Comparison of ENCODE assay signal across 22 cellular contexts in genomic region chr17:49692751-49693150, GRCh38. TPM values are rescaled to one million over a fixed set of nuclear protein-coding genes. Genes with fewer than 3 reads are reported as not detected.
DNase-seq lines count a peak whose midpoint lies in the region; ATAC-seq, FAIRE-seq and TF ChIP-seq lines count a peak whose summit lies in the region.
"Had no signal": no experiment of that assay in that cellular context is flagged by ENCODE, and none has a peak within 500 bp of the region (broad histone marks: within the 10 kb centered on the region; RNA-seq: fewer than 3 reads in every experiment).

No MANE protein-coding gene starts in this region.

- H3K23me2 ChIP-seq in H1 (ENCODE audit: low read depth, low read length) = no peaks in the 10 kb centered on the region

- H3K4me1 ChIP-seq in right atrium auricular region (peaks cover 0 to 43% of the 10 kb centered on the region in 2 donors), H1 (replicated peaks in 1 of 4; ENCODE audit: control insufficient read depth in 3 of 4, insufficient read depth in 4 of 4, low read length in 3 of 4) (peaks cover 0 to 2% (median 0%) of the 10 kb centered on the region in 4 experiments; a peak in 3 of 7 replicates), neural progenitor cell (peaks cover 8% of the 10 kb centered on the region), uterus (peaks cover 9 to 12% of the 10 kb centered on the region in 2 donors)

- H3K9me3 Mint-ChIP-seq in neural progenitor cell = no peaks in the 10 kb centered on the region
- H3K9me3 Mint-ChIP-seq: activated T-helper 17 cell treated with anti-CD3 and anti-CD28 coated beads, Interleukin-2, amount 50 U/mL, for 72 hours had no signal

- H3K36me3 Mint-ChIP-seq in neural progenitor cell = no peaks in the 10 kb centered on the region

- no peak overlapping the region for H3K4me3 ChIP-seq in right atrium auricular region
- no peak overlapping the region; a peak in 1 of 8 replicates for H3K4me3 ChIP-seq in H1 (ENCODE audit: extremely low read depth in 1 of 4, insufficient read depth in 2 of 4, low read depth in 3 of 4, low read length in 4 of 4)
- H3K4me3 ChIP-seq in neural progenitor cell = no peak overlapping the region
- no peak overlapping the region for H3K4me3 ChIP-seq in uterus
- H3K4me3 ChIP-seq: BLaER1 treated with 17β-estradiol and CSF1 and Interleukin-3, amounts not matched to agents 10 nM and 100 nM; body of pancreas; SK-N-MC had no signal

- no peak overlapping the region for H3K23ac ChIP-seq in H1 (ENCODE audit: insufficient read length)

- WGBS in H1 (ENCODE audit: extremely low coverage in 1 of 2, insufficient coverage in 1 of 2, insufficient read length in 1 of 2, insufficient replicate concordance in 2 of 2, low coverage in 1 of 2, low lambda C conversion rate in 2 of 2, missing lambda C conversion rate in 1 of 2), 2 experiments = 86% methylated on average over 4 of the region's 4 CpGs; no CpG with 5 or more reads in 1 of the 2 experiments

- H3K56ac ChIP-seq in H1 (replicated peaks; ENCODE audit: insufficient read length, low read depth, low read length) = no peak overlapping the region

- no peak for ATAC-seq in Right ventricle myocardium superior (ENCODE audit: poor library complexity)
- ATAC-seq: activated T-helper 17 cell treated with anti-CD3 and anti-CD28 coated beads, Interleukin-2, amount 50 U/mL, for 72 hours; body of pancreas; left ventricle myocardium superior; T-helper 17 cell had no signal

- no peaks in the 10 kb centered on the region for H3K9me3 ChIP-seq in right atrium auricular region
- H3K9me3 ChIP-seq in H1 (ENCODE audit: insufficient read depth in 2 of 2, low read depth in 1 of 2, low read length in 1 of 2) = no peaks in the 10 kb centered on the region
- H3K9me3 ChIP-seq in neural progenitor cell (ENCODE audit: low read depth) = no peaks in the 10 kb centered on the region
- H3K9me3 ChIP-seq in uterus = no peaks in the 10 kb centered on the region
- H3K9me3 ChIP-seq: BLaER1 treated with 17β-estradiol and CSF1 and Interleukin-3, amounts not matched to agents 10 nM and 100 nM; body of pancreas had no signal

- no peak for TF ChIP-seq RAD21 in H1 (IDR thresholded peaks at IDR 0.05 in 1 of 2, conservative IDR thresholded peaks at IDR 0.05 in 1 of 2; ENCODE audit: low read depth in 2 of 2, low read length in 2 of 2)

- no peaks in the 10 kb centered on the region for H4K20me1 ChIP-seq in H1 (replicated peaks in 1 of 2; ENCODE audit: control insufficient read depth in 1 of 2, insufficient read depth in 2 of 2, low read length in 2 of 2)
- H4K20me1 ChIP-seq in neural progenitor cell (ENCODE audit: low read depth) = no peaks in the 10 kb centered on the region
- H4K20me1 ChIP-seq: BLaER1 treated with 17β-estradiol and CSF1 and Interleukin-3, amounts not matched to agents 10 nM and 100 nM had no signal

- POLR2A ChIA-PET in H1 (lab: Charles Lee; ENCODE audit: partially characterized antibody) = no interaction called here

- no peak overlapping the region for H2BK120ac ChIP-seq in H1 (replicated peaks; ENCODE audit: low read depth, low read length)

- TF ChIP-seq POLR2A in H1 (IDR thresholded peaks at IDR 0.05; ENCODE audit: control extremely low read depth in 1 of 2, low read depth in 2 of 2, low read length in 2 of 2) (no peak), uterus (IDR thresholded peaks at IDR 0.05) (no peak)

- CTCF ChIA-PET in H1 (lab: Charles Lee; ENCODE audit: partially characterized antibody) = interaction anchor here (0.7 to 19.2 kb wide), 3 partner anchors 122 to 283 kb away, joined by 4 to 228 read pairs (median 32); no protein-coding TSS in a partner anchor

- H2BK5ac ChIP-seq in H1 (ENCODE audit: low read depth, low read length) = no peak overlapping the region

- no peak overlapping the region for H3K4ac ChIP-seq in H1 (replicated peaks; ENCODE audit: insufficient read length, low read depth, low read length)

- no peak overlapping the region for H4K5ac ChIP-seq in H1 (ENCODE audit: insufficient read length, low read depth, low read length)

- H2BK20ac ChIP-seq in H1 (ENCODE audit: low read length) = no peak overlapping the region

- no peak for DNase-seq in right atrium auricular region (ENCODE audit: low spot score)
- no peak for DNase-seq in Right ventricle myocardium superior
- no peak for DNase-seq in H1 (ENCODE audit: low read depth in 1 of 2, low spot score in 2 of 2)
- DNase-seq in neural progenitor cell (ENCODE audit: low spot score) = no peak
- DNase-seq in uterus = no peak
- DNase-seq in kidney tubule cell (ENCODE audit: low spot score) = no peak
- no peak for DNase-seq in NCI-H187 treated with DMSO at 0.1 percent for 48 hours (lab: John Stamatoyannopoulos, UW)
- DNase-seq in NCI-H69 (lab: John Stamatoyannopoulos, UW) = no peak
- DNase-seq: activated CD4-positive, alpha-beta T cell treated with anti-CD3 and anti-CD28 coated beads for 48 hours; body of pancreas; Calu3; EL; left ventricle myocardium superior; NCI-H1694 treated with DMSO at 0.1 percent for 48 hours; NCI-H526 treated with DMSO at 0.1 percent for 48 hours; T-helper 17 cell had no signal

- no peaks in the 10 kb centered on the region for H3K36me3 ChIP-seq in right atrium auricular region
- H3K36me3 ChIP-seq in H1 (ENCODE audit: control insufficient read depth in 2 of 4, insufficient read depth in 4 of 4, low read length in 3 of 4) = no peaks in the 10 kb centered on the region
- H3K36me3 ChIP-seq in neural progenitor cell = no peaks in the 10 kb centered on the region
- H3K36me3 ChIP-seq in uterus = no peaks in the 10 kb centered on the region
- H3K36me3 ChIP-seq: BLaER1 treated with 17β-estradiol and CSF1 and Interleukin-3, amounts not matched to agents 10 nM and 100 nM had no signal

- H3K4me2 ChIP-seq in H1 (ENCODE audit: insufficient read depth in 1 of 2, low read depth in 2 of 2, low read length in 2 of 2) (no peak overlapping the region), neural progenitor cell (no peak overlapping the region)

- no peak overlapping the region for H3K4me3 Mint-ChIP-seq in neural progenitor cell
- H3K4me3 Mint-ChIP-seq: activated naive CD8-positive, alpha-beta T cell; activated T-helper 17 cell treated with anti-CD3 and anti-CD28 coated beads, Interleukin-2, amount 50 U/mL, for 72 hours; T-helper 17 cell had no signal

- H3K27ac Mint-ChIP-seq in neural progenitor cell = peak overlapping the region; percentile 86
- H3K27ac Mint-ChIP-seq: activated naive CD8-positive, alpha-beta T cell; activated T-helper 17 cell treated with anti-CD3 and anti-CD28 coated beads, Interleukin-2, amount 50 U/mL, for 72 hours; T-helper 17 cell had no signal

- H4K91ac ChIP-seq in H1 (replicated peaks; ENCODE audit: insufficient read length, low read length) = no peak overlapping the region

- H3K79me2 ChIP-seq in H1 (ENCODE audit: control insufficient read depth in 1 of 2, insufficient read depth in 2 of 2, low read length in 2 of 2) (no peaks in the 10 kb centered on the region), neural progenitor cell (ENCODE audit: low read depth) (no peaks in the 10 kb centered on the region)

- peaks cover 7% of the 10 kb centered on the region for H3K4me1 Mint-ChIP-seq in neural progenitor cell

- H3F3A ChIP-seq in neural progenitor cell (ENCODE audit: low read depth) = peaks cover 10% of the 10 kb centered on the region

- no peak overlapping the region for H3K18ac ChIP-seq in H1 (ENCODE audit: extremely low read depth, low read length)

- no peak overlapping the region for H3K14ac ChIP-seq in H1 (ENCODE audit: insufficient read length)

- H2BK12ac ChIP-seq in H1 (ENCODE audit: low read depth, low read length) = no peak overlapping the region

- H2AK5ac ChIP-seq in H1 (ENCODE audit: low read depth, low read length) = no peak overlapping the region

- H2BK15ac ChIP-seq in H1 (ENCODE audit: low read length) = 0 out of 2 replicates have a peak overlapping the region, but pooled peaks have one; percentile 24

- H3K9ac ChIP-seq in H1 (replicated peaks in 1 of 4; ENCODE audit: extremely low read depth in 1 of 4, low read depth in 3 of 4, low read length in 3 of 4) = no peak overlapping the region
- H3K9ac ChIP-seq in neural progenitor cell = no peak overlapping the region
- H3K9ac ChIP-seq: BLaER1 treated with 17β-estradiol and CSF1 and Interleukin-3, amounts not matched to agents 10 nM and 100 nM had no signal

- TF ChIP-seq EP300 in H1 (IDR thresholded peaks at IDR 0.05; ENCODE audit: borderline replicate concordance in 1 of 2, low read depth in 2 of 2, low read length in 2 of 2) = no peak

- TF ChIP-seq CTCF in right atrium auricular region (IDR thresholded peaks at IDR 0.05) (no peak), H1 (IDR thresholded peaks at IDR 0.05; ENCODE audit: control extremely low read depth in 1 of 3, insufficient read depth in 1 of 3, low read depth in 1 of 3, low read length in 3 of 3) (no peak), neural progenitor cell (IDR thresholded peaks at IDR 0.05) (no peak), uterus (IDR thresholded peaks at IDR 0.05) (no peak)

- H2AFZ ChIP-seq in H1 (ENCODE audit: low read length) (no peak overlapping the region), neural progenitor cell (replicated peaks) (no peak overlapping the region)

- H3K27ac ChIP-seq in right atrium auricular region (peak overlapping the region; percentile 76 to 93), H1 (ENCODE audit: low read depth, low read length) (no peak overlapping the region), neural progenitor cell (no peak overlapping the region), uterus (peak overlapping the region; percentile 90 to 95)
- H3K27ac ChIP-seq: BLaER1 treated with 17β-estradiol and CSF1 and Interleukin-3, amounts not matched to agents 10 nM and 100 nM; body of pancreas; SK-N-MC had no signal

- no peak overlapping the region for H4K8ac ChIP-seq in H1 (ENCODE audit: extremely low read depth, insufficient read depth, low read length)

- FAIRE-seq in H1 (lab: Jason Lieb, UNC) = no peak
- FAIRE-seq: endometrium, H54 had no signal

- peaks cover 10% of the 10 kb centered on the region for H3K27me3 Mint-ChIP-seq in neural progenitor cell (ENCODE audit: insufficient read depth, low read depth)
- H3K27me3 Mint-ChIP-seq: activated naive CD8-positive, alpha-beta T cell; activated T-helper 17 cell treated with anti-CD3 and anti-CD28 coated beads, Interleukin-2, amount 50 U/mL, for 72 hours; T-helper 17 cell had no signal

- no peaks in the 10 kb centered on the region for H3K79me1 ChIP-seq in H1 (ENCODE audit: low read depth, low read length)

- intact Hi-C loops in Right ventricle myocardium superior (cut with DNase I) (no loop called here), uterus (cut with DNase I; ENCODE audit: low total_unique reads) (no loop called here)

- no peaks in the 10 kb centered on the region for H3K27me3 ChIP-seq in right atrium auricular region
- H3K27me3 ChIP-seq in H1 (replicated peaks in 1 of 4; ENCODE audit: control insufficient read depth in 3 of 4, extremely low read depth in 1 of 4, insufficient read depth in 3 of 4, low read length in 3 of 4) = no peaks in the 10 kb centered on the region; a peak in 1 of 7 replicates
- peaks cover 11% of the 10 kb centered on the region for H3K27me3 ChIP-seq in neural progenitor cell
- no peaks in the 10 kb centered on the region for H3K27me3 ChIP-seq in uterus
- H3K27me3 ChIP-seq: BLaER1 treated with 17β-estradiol and CSF1 and Interleukin-3, amounts not matched to agents 10 nM and 100 nM; body of pancreas had no signal

RNA-seq across cellular contexts. Expression of gene SPOP, which starts 14.9 kb away (rescaled TPM):
- total RNA-seq in right atrium auricular region = 10 to 100 TPM; 40.9 to 71.8 TPM
- 64.0 TPM for total RNA-seq in Right ventricle myocardium superior
- total RNA-seq in H1 (2021; fragmentation: NEBNext Ultra II Directional; extraction: Animal tissue kit (Norgen Biotek cat#: 25700)) = 24.8 and 25.6 TPM in 2 replicates
- polyA plus RNA-seq in H1 (2011; rRNA removed) = 13.3 and 15.5 TPM in 2 replicates
- 18.6 TPM for polyA plus RNA-seq in H1 (2011; cell fraction: cytosol; rRNA removed)
- polyA plus RNA-seq in H1 (2011; cell fraction: nucleus; rRNA removed) = 37.2 TPM
- polyA plus RNA-seq in H1 (2012, experiment 1 of 2) = 16.9 to 23.9 TPM (median 20.2 TPM) in 4 replicates
- 4.6 TPM for polyA plus RNA-seq in H1 (2012, experiment 2 of 2)
- polyA plus RNA-seq in H1 (2013, experiment 1 of 2) = 14.0 TPM
- 14.3 TPM for polyA plus RNA-seq in H1 (2013, experiment 2 of 2)
- 41.0 and 49.3 TPM in 2 replicates for polyA minus RNA-seq in H1 (2011; rRNA and poly(A)+ RNA removed)
- 27.4 TPM for polyA minus RNA-seq in H1 (2011; cell fraction: cytosol; rRNA and poly(A)+ RNA removed)
- polyA minus RNA-seq in H1 (2011; cell fraction: nucleus; rRNA and poly(A)+ RNA removed) = 43.2 TPM
- 29.5 and 40.3 TPM in 2 replicates for total RNA-seq in neural progenitor cell (ENCODE audit: low replicate concordance)
- total RNA-seq in uterus = 100 to 1,000 TPM in 2 of 4 donors, 10 to 100 TPM in 2; 44.3 to 147 (median 99.0) TPM

RNA-seq across cellular contexts. Expression of gene SLC35B1, which starts 15.0 kb away (rescaled TPM):
- total RNA-seq in right atrium auricular region (10 to 100 TPM; 54.1 to 83.6 TPM), Right ventricle myocardium superior (53.3 TPM), neural progenitor cell (ENCODE audit: low replicate concordance) (52.7 and 62.1 TPM in 2 replicates), uterus (10 to 100 TPM; 23.6 to 49.1 (median 36.3) TPM)
- 56.5 and 60.0 TPM in 2 replicates for total RNA-seq in H1 (2021; fragmentation: NEBNext Ultra II Directional; extraction: Animal tissue kit (Norgen Biotek cat#: 25700))
- 62.0 and 87.7 TPM in 2 replicates for polyA plus RNA-seq in H1 (2011; rRNA removed)
- polyA plus RNA-seq in H1 (2011; cell fraction: cytosol; rRNA removed) = 59.4 TPM
- polyA plus RNA-seq in H1 (2011; cell fraction: nucleus; rRNA removed) = 59.5 TPM
- 53.4 to 64.1 TPM (median 56.9 TPM) in 4 replicates for polyA plus RNA-seq in H1 (2012, experiment 1 of 2)
- 40.1 TPM for polyA plus RNA-seq in H1 (2012, experiment 2 of 2)
- polyA plus RNA-seq in H1 (2013, experiment 1 of 2) = 62.0 TPM
- polyA plus RNA-seq in H1 (2013, experiment 2 of 2) = 74.6 TPM
- polyA minus RNA-seq in H1 (2011; rRNA and poly(A)+ RNA removed) = 64.7 and 71.9 TPM in 2 replicates
- 26.6 TPM for polyA minus RNA-seq in H1 (2011; cell fraction: cytosol; rRNA and poly(A)+ RNA removed)
- polyA minus RNA-seq in H1 (2011; cell fraction: nucleus; rRNA and poly(A)+ RNA removed) = 54.0 TPM

Comparison
In these comparisons a context has a peak if more than half of its experiments do, and no peak if none do; other contexts are left out.
1. H3K27ac ChIP-seq: peak in right atrium auricular region (2 of 2) and uterus (2 of 2); none in H1 (single experiment) and neural progenitor cell (single experiment).